In the genomic region with DNA sequence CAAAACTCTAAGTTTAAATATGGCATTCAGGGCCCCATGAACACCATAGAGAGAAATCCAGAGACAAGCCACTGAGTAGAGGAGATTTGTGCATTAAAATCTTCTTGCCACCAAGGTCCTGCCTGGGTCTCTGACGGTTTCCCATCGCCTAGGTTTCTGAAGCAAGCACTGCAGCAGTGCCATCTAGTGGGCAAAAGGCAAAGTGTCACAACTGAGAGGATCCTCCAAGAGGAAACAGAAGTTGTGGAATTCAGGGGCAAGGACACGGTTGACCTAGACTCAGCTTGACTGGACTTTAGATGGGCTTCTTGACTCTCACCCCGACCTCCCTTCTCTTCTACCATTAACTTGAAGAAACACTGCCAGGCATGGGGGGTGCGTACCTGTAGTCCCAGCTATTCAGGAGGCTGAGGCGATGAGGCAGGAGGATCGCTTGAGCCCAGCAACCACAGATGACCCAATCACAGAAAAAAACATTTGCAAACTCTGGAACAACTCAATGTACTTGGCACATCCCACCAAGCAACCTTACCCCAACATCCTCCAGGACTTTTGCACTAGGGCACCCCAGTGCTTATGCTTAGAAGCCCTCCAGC, we compare ENCODE assay signal across 9 cellular contexts.
DNase-seq lines count a peak whose midpoint lies in the region; ATAC-seq and TF ChIP-seq lines count a peak whose summit lies in the region.
"Had no signal": no experiment of that assay in that cellular context is flagged by ENCODE, and none has a peak within 500 bp of the region (broad histone marks: within the 10 kb centered on the region; RNA-seq: fewer than 3 reads in every experiment).

No MANE protein-coding gene starts in this region.

- ATAC-seq in HG02610 (IDR thresholded peaks at IDR 0.05; ENCODE audit: unreplicated experiment) = no peak

- in situ Hi-C loops in GM13977 (cut with MboI; ENCODE audit: low pct_unique_long_range_greater_than_20kb, low sequenced_read_pairs, unreplicated experiment) = loop anchor here (25.0 kb wide), 1 partner anchor 874 kb away; no protein-coding TSS in a partner anchor

- DNase-seq in AG20443 (ENCODE audit: low spot score) (peak; percentile 78), GM13977 (ENCODE audit: low spot score) (peak; percentile 63), NCI-H1417 (lab: John Stamatoyannopoulos, UW) (peak; percentile 17 to 82 (median 78)), UCSD-AML1 (lab: John Stamatoyannopoulos, UW; ENCODE audit: unreplicated experiment) (peak; percentile 23), dorsolateral prefrontal cortex (peak in 9 of 10 donors; percentile 49 to 83 (median 70)), lung microvascular endothelial cell (ENCODE audit: low read depth in 2 of 2) (peak; percentile 60 to 65)
- DNase-seq in stimulated activated naive CD4-positive, alpha-beta T cell treated with Interleukin-2 at 50 U/mL for 16 hours (lab: John Stamatoyannopoulos, UW) = peak; percentile 12

- H3K27me3 ChIP-seq in dorsolateral prefrontal cortex = peaks cover 0 to 10% (median 0%) of the 10 kb centered on the region in 45 donors

- intact Hi-C loops in dorsolateral prefrontal cortex (cut with DNase I) = loop anchor here (1.0 to 10.0 kb wide), 4 partner anchors 601 to 905 kb away; partner anchors contain the start of gene GALNT17 (in 1 of the 2)

- TF ChIP-seq CTCF in GM13977 (IDR thresholded peaks at IDR 0.05; ENCODE audit: extremely low read depth, insufficient read depth, missing control alignments) = peak; percentile 90
- TF ChIP-seq CTCF in dorsolateral prefrontal cortex (IDR thresholded peaks at IDR 0.05 in 54 of 56, conservative IDR thresholded peaks at IDR 0.05 in 2 of 56; ENCODE audit: low read depth in 1 of 56, partially characterized antibody in 56 of 56) = peak; percentile 56 to 97 (median 91)

- H3K4me3 ChIP-seq in dorsolateral prefrontal cortex = no peak overlapping the region

- H3K27ac ChIP-seq in dorsolateral prefrontal cortex = no peak overlapping the region
- H3K27ac ChIP-seq: neutrophil had no signal

Comparison
In these comparisons a context has a peak if more than half of its experiments do, and no peak if none do; other contexts are left out.
1. DNase-seq: peak in every context shown above with its lines; median percentile 78 in AG20443; 78 in NCI-H1417; 70 in dorsolateral prefrontal cortex; 63 in GM13977; 62 in lung microvascular endothelial cell; 23 in UCSD-AML1; 12 in stimulated activated naive CD4-positive, alpha-beta T cell treated with Interleukin-2 at 50 U/mL for 16 hours.